Comparison of ENCODE assay signal across 8 cellular contexts in genomic region chr6:31792741-31793140, GRCh38. TPM values are rescaled to one million over a fixed set of nuclear protein-coding genes. Genes with fewer than 3 reads are reported as not detected.
DNase-seq lines count a peak whose midpoint lies in the region; ATAC-seq and TF ChIP-seq lines count a peak whose summit lies in the region.
"Had no signal": no experiment of that assay in that cellular context is flagged by ENCODE, and none has a peak within 500 bp of the region (broad histone marks: within the 10 kb centered on the region; RNA-seq: fewer than 3 reads in every experiment).

No MANE protein-coding gene starts in this region.

- H3K4me1 ChIP-seq in PC-3 (ENCODE audit: insufficient read depth, low read length) (peaks cover 24% of the 10 kb centered on the region), osteoblast (ENCODE audit: insufficient read depth, low read length) (peaks cover 9% of the 10 kb centered on the region)

- peak overlapping the region; percentile 90 for H3K27ac Mint-ChIP-seq in chondrocyte (ENCODE audit: unreplicated experiment)

- H3K4me1 Mint-ChIP-seq in chondrocyte (ENCODE audit: low read depth): peaks cover 25% of the 10 kb centered on the region

- ATAC-seq in PC-3: peak; percentile 76
- ATAC-seq in GM21619 (IDR thresholded peaks at IDR 0.05; ENCODE audit: unreplicated experiment): no peak

- H3K9me2 ChIP-seq in PC-3 (replicated peaks; ENCODE audit: low read length): no peaks in the 10 kb centered on the region

- H3K9me3 ChIP-seq in PC-3 (ENCODE audit: low read length) (no peaks in the 10 kb centered on the region), osteoblast (ENCODE audit: low read depth, low read length) (no peaks in the 10 kb centered on the region)

- CTCF ChIA-PET in PC-3 (lab: Charles Lee): no interaction called here

- TF ChIP-seq CTCF in PC-3 (conservative IDR thresholded peaks at IDR 0.05; ENCODE audit: low read depth, low read length) (no peak), chondrocyte (IDR thresholded peaks at IDR 0.05) (no peak), osteoblast (IDR thresholded peaks at IDR 0.05; ENCODE audit: extremely low read depth, low read depth, low read length) (no peak)

- H3K36me3 Mint-ChIP-seq in chondrocyte (ENCODE audit: low read depth): peaks cover 11% of the 10 kb centered on the region

- H3K4me2 ChIP-seq in PC-3 (ENCODE audit: low read length) (peak overlapping the region; percentile 95), osteoblast (ENCODE audit: insufficient read depth, low read length) (no peak overlapping the region)

- H3K4me3 Mint-ChIP-seq in chondrocyte (ENCODE audit: unreplicated experiment): no peak overlapping the region

- no peaks in the 10 kb centered on the region for H3K27me3 ChIP-seq in PC-3 (ENCODE audit: low read length)
- no peaks in the 10 kb centered on the region for H3K27me3 ChIP-seq in osteoblast (ENCODE audit: insufficient read depth, low read length)

- no peaks in the 10 kb centered on the region for H3K27me3 Mint-ChIP-seq in chondrocyte (ENCODE audit: low read depth)

- H3K27ac ChIP-seq in PC-3 (ENCODE audit: low read length) (peak overlapping the region; percentile 80), osteoblast (ENCODE audit: low read depth, low read length) (peak overlapping the region; percentile 52)

- POLR2A ChIA-PET in PC-3 (lab: Charles Lee; ENCODE audit: unreplicated experiment): no interaction called here

- no peaks in the 10 kb centered on the region for H3F3A ChIP-seq in PC-3 (ENCODE audit: low read length, unreplicated experiment)

- peak overlapping the region; percentile 77 for H3K9ac ChIP-seq in PC-3 (ENCODE audit: low read length)

- no peak overlapping the region for H2AFZ ChIP-seq in PC-3 (ENCODE audit: low read length)
- no peak overlapping the region for H2AFZ ChIP-seq in osteoblast (ENCODE audit: low read length)

- H3K79me2 ChIP-seq in PC-3 (ENCODE audit: low read length) (peaks cover 56% of the 10 kb centered on the region), osteoblast (ENCODE audit: insufficient read depth, low read length) (peaks cover 36% of the 10 kb centered on the region)

- no peaks in the 10 kb centered on the region for H3K9me3 Mint-ChIP-seq in chondrocyte (ENCODE audit: low read depth)

- intact Hi-C loops in PC-3 (cut with micrococcal nuclease): no loop called here

- H3K36me3 ChIP-seq in PC-3 (ENCODE audit: low read depth, low read length): peaks cover 20% of the 10 kb centered on the region; the same call in 1 of the 2 replicates
- H3K36me3 ChIP-seq in osteoblast (ENCODE audit: insufficient read depth, low read length): peaks cover 27% of the 10 kb centered on the region

- H4K20me1 ChIP-seq in PC-3 (ENCODE audit: low read length): no peaks in the 10 kb centered on the region
- H4K20me1 ChIP-seq in osteoblast (ENCODE audit: insufficient read depth, low read length): no peaks in the 10 kb centered on the region

- DNase-seq in ELR (ENCODE audit: low read depth) (peak; percentile 93), PC-3 (peak; percentile 96), chondrocyte (ENCODE audit: low spot score) (no peak), osteoblast (ENCODE audit: insufficient read length, low spot score, missing footprints) (peak; percentile 74), middle frontal gyrus (ENCODE audit: extremely low spot score, low spot score) (no peak), NCI-H748 treated with DMSO at 0.1 percent for 48 hours (lab: John Stamatoyannopoulos, UW) (no peak)
- DNase-seq: activated CD4-positive, CD25-positive, alpha-beta regulatory T cell treated with anti-CD3 and anti-CD28 coated beads, Interleukin-2, amount 50 U/mL, for 72 hours had no signal

- H3K4me3 ChIP-seq in PC-3 (ENCODE audit: low read length) (peak overlapping the region; percentile 87), osteoblast (ENCODE audit: insufficient read depth, low read length) (no peak overlapping the region)

- no TSS peak for BruUV-seq in PC-3 (replicated peaks; lab: Mats Ljungman, UMichigan)

RNA-seq across cellular contexts. Expression of gene VARS1, which starts 2.8 kb away (rescaled TPM):
- total RNA-seq in PC-3 (2014; rRNA removed) (89.8 and 130 TPM in 2 replicates), chondrocyte (71.1 to 101 TPM (median 71.9 TPM) in 3 replicates), osteoblast (40.1 and 42.0 TPM in 2 replicates)

RNA-seq across cellular contexts. Expression of gene LSM2, which starts 14.0 kb away (rescaled TPM):
- total RNA-seq in PC-3 (2014; rRNA removed) (93.7 and 143 TPM in 2 replicates), chondrocyte (35.0 to 42.5 TPM (median 35.7 TPM) in 3 replicates), osteoblast (18.3 and 22.4 TPM in 2 replicates)

RNA-seq across cellular contexts. Expression of gene VWA7, which starts 15.6 kb away (rescaled TPM):
- 0.98 and 1.9 TPM in 2 replicates for total RNA-seq in PC-3 (2014; rRNA removed)
- 0.15 to 0.62 TPM (median 0.17 TPM) in 3 replicates for total RNA-seq in chondrocyte
- total RNA-seq in osteoblast: 0.29 and 0.36 TPM in 2 replicates

RNA-seq across cellular contexts. Expression of gene HSPA1L, which starts 22.3 kb away (rescaled TPM):
- total RNA-seq in PC-3 (2014; rRNA removed) (0.26 and 0.69 TPM in 2 replicates), chondrocyte (0.89 to 1.5 TPM (median 1.00 TPM) in 3 replicates), osteoblast (0.29 and 0.72 TPM in 2 replicates)

RNA-seq across cellular contexts. Expression of gene HSPA1A, which starts 22.6 kb away (rescaled TPM):
- total RNA-seq in PC-3 (2014; rRNA removed) (269 and 324 TPM in 2 replicates), chondrocyte (23.0 to 46.3 TPM (median 46.2 TPM) in 3 replicates), osteoblast (33.3 and 36.9 TPM in 2 replicates)

Comparison
In these comparisons a context has a peak if more than half of its experiments do, and no peak if none do; other contexts are left out.
1. DNase-seq: peak in ELR (single experiment), PC-3 (single experiment) and osteoblast (single experiment); none in chondrocyte (single experiment), middle frontal gyrus (single experiment) and NCI-H748 treated with DMSO at 0.1 percent for 48 hours (single experiment).